In the genomic region with DNA sequence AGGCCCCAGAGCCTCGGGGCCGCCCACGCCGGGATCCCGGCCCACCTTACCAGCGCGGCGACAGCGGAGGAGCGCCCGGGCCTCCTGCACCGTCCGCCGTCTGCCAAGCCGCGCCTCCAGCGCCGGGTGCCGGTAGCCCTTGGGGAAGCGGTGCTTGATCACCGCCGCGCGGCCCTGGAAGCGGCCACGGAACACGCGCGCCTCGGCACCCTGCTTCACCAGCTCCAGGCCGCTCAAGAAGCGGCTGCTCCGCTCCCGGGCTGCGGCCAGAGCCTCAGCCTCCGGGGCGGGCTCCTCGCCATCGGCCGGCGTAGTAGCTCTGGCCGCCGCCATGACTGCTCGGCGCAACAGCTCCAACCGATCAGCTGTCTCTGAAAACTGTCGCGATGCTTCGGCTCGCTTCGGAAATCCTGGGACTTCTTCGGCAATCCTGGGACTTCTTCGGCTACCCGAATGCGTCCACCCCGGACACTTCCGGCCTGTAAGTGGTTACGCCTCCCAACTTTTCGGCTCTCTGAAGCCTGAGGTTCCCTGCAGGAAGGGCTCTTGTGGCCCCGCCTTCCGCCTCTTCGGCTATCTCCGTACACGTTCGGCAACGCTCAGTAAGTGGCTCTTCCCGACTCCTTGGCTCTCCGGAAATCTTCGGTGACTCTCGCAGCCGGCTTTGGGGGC, we compare ENCODE assay signal across 8 cellular contexts. TPM values are rescaled to one million over a fixed set of nuclear protein-coding genes. Genes with fewer than 3 reads are reported as not detected.
DNase-seq lines count a peak whose midpoint lies in the region; ATAC-seq and TF ChIP-seq lines count a peak whose summit lies in the region.

Gene TP53RK (minus strand): TSS at position 363 of the 672 bp plus-strand sequence. CDS start 30 bp downstream, at position 333.

- intact Hi-C loops in dorsolateral prefrontal cortex (cut with DNase I) (loop anchor here in 1 of 2 donors (2.0 to 10.0 kb wide), 2 partner anchors 126 to 594 kb away; no protein-coding TSS in a partner anchor), right lobe of liver (cut with DNase I) (loop anchor here in 1 of 2 donors (10.0 kb wide), 1 partner anchor 134 kb away; the partner anchor contains the start of gene OCSTAMP)

- WGBS in right lobe of liver (ENCODE audit: insufficient coverage, low coverage, low lambda C conversion rate, missing lambda C conversion rate): 1% methylated on average over 22 of the region's 71 CpGs

- H3K4me3 ChIP-seq in CD4-positive, CD25-positive, alpha-beta regulatory T cell (ENCODE audit: low read depth, low read length): peak within 1 kb of the TSS; percentile 99
- H3K4me3 ChIP-seq in dorsolateral prefrontal cortex: peak within 1 kb of the TSS; percentile 56 to 97 (median 87)
- H3K4me3 ChIP-seq in right lobe of liver: peak within 1 kb of the TSS; percentile 75 to 93 (median 82)

- peaks cover 41% of the 10 kb centered on the region for H3K4me1 ChIP-seq in CD4-positive, CD25-positive, alpha-beta regulatory T cell (ENCODE audit: control insufficient read depth, insufficient read depth, low read length, poor library complexity, severe bottlenecking)
- peaks cover 0 to 19% (median 5%) of the 10 kb centered on the region in 4 donors for H3K4me1 ChIP-seq in right lobe of liver

- no peaks in the 10 kb centered on the region for H3K27me3 ChIP-seq in CD4-positive, CD25-positive, alpha-beta regulatory T cell (ENCODE audit: control insufficient read depth, insufficient read depth, low read length)
- no peaks in the 10 kb centered on the region for H3K27me3 ChIP-seq in dorsolateral prefrontal cortex
- H3K27me3 ChIP-seq in right lobe of liver: no peaks in the 10 kb centered on the region

- H3K27me3 Mint-ChIP-seq in CD4-positive, CD25-positive, alpha-beta regulatory T cell: no peaks in the 10 kb centered on the region

- no peaks in the 10 kb centered on the region for H3K9me3 ChIP-seq in CD4-positive, CD25-positive, alpha-beta regulatory T cell (ENCODE audit: control insufficient read depth in 2 of 2, low read length in 2 of 2)
- H3K9me3 ChIP-seq in right lobe of liver: no peaks in the 10 kb centered on the region

- H3K36me3 Mint-ChIP-seq in CD4-positive, CD25-positive, alpha-beta regulatory T cell: peaks cover 22% of the 10 kb centered on the region

- peaks cover 18% of the 10 kb centered on the region for H3K36me3 ChIP-seq in CD4-positive, CD25-positive, alpha-beta regulatory T cell (ENCODE audit: control insufficient read depth, insufficient read depth, low read length)
- peaks cover 0 to 18% (median 0%) of the 10 kb centered on the region in 4 donors for H3K36me3 ChIP-seq in right lobe of liver

- peak within 1 kb of the TSS; percentile 79 for H3K27ac ChIP-seq in CD4-positive, CD25-positive, alpha-beta regulatory T cell (ENCODE audit: insufficient read depth, low read length, poor library complexity, severe bottlenecking)
- H3K27ac ChIP-seq in dorsolateral prefrontal cortex (peak within 1 kb of the TSS; percentile 54 to 98 (median 91)), right lobe of liver (peak within 1 kb of the TSS; percentile 82)

- H3K9me3 Mint-ChIP-seq in CD4-positive, CD25-positive, alpha-beta regulatory T cell: no peaks in the 10 kb centered on the region

- peak; percentile 95 to 99 (median 97) for DNase-seq in CD4-positive, CD25-positive, alpha-beta regulatory T cell
- DNase-seq in NCI-H82 (lab: John Stamatoyannopoulos, UW) (peak; percentile 100), dorsolateral prefrontal cortex (peak; percentile 86 to 99 (median 96)), right lobe of liver (peak; percentile 97 to 98 (median 97))
- DNase-seq in activated CD4-positive, alpha-beta T cell treated with anti-CD3 and anti-CD28 coated beads, Interleukin-2, amount 50 U/mL, for 48 hours: peak; percentile 96 to 98
- DNase-seq in stimulated activated CD4-positive, alpha-beta T cell treated with anti-CD3 and anti-CD28 coated beads, Interleukin-4, amount 100 ng/mL, for 4 hours: peak; percentile 93 to 94

- H3K27ac Mint-ChIP-seq in CD4-positive, CD25-positive, alpha-beta regulatory T cell: peak within 1 kb of the TSS; percentile 97 to 98 (median 98)

- ATAC-seq in CD4-positive, CD25-positive, alpha-beta regulatory T cell (ENCODE audit: low read depth in 2 of 2): peak; percentile 96 to 97
- ATAC-seq in GM19397 (IDR thresholded peaks at IDR 0.05; ENCODE audit: unreplicated experiment): peak; percentile 88
- ATAC-seq in HG03571 (IDR thresholded peaks at IDR 0.05; ENCODE audit: unreplicated experiment): peak; percentile 93
- peak; percentile 96 to 98 (median 97) for ATAC-seq in right lobe of liver

- peak in 46 of 56 donors; percentile 3 to 57 (median 36) for TF ChIP-seq CTCF in dorsolateral prefrontal cortex (IDR thresholded peaks at IDR 0.05 in 54 of 56, conservative IDR thresholded peaks at IDR 0.05 in 2 of 56; ENCODE audit: low read depth in 1 of 56, partially characterized antibody in 56 of 56)
- TF ChIP-seq CTCF in right lobe of liver (IDR thresholded peaks at IDR 0.05): peak in 1 of 4 donors; percentile 30

- H3K4me3 Mint-ChIP-seq in CD4-positive, CD25-positive, alpha-beta regulatory T cell: peak within 1 kb of the TSS; percentile 96 to 99 (median 98)

- TF ChIP-seq POLR2A in right lobe of liver (IDR thresholded peaks at IDR 0.05): peak; percentile 72

- H3K4me1 Mint-ChIP-seq in CD4-positive, CD25-positive, alpha-beta regulatory T cell: peaks cover 19 to 54% (median 39%) of the 10 kb centered on the region in 4 donors

RNA-seq across cellular contexts. Expression of gene TP53RK, which starts in this region (rescaled TPM):
- total RNA-seq in CD4-positive, CD25-positive, alpha-beta regulatory T cell: 6.6 TPM
- polyA plus RNA-seq in CD4-positive, CD25-positive, alpha-beta regulatory T cell: 10 to 100 TPM; 17.7 to 23.6 (median 19.3) TPM
- total RNA-seq in dorsolateral prefrontal cortex (10 to 100 TPM in 119 of 120 experiments, 1 to 10 TPM in 1; 9.6 to 17.8 (median 13.5) TPM), right lobe of liver (1 to 10 TPM; 3.1 to 10.0 (median 5.2) TPM)

Comparison
In these comparisons a context has a peak if more than half of its experiments do, and no peak if none do; other contexts are left out.
1. Peak in every context shown above with its lines: DNase-seq, ATAC-seq, H3K4me3 ChIP-seq and H3K27ac ChIP-seq.